In genomic region chr7:139767561-139767982, GRCh38 we compare ENCODE assay signal across 10 cellular contexts. TPM values are rescaled to one million over a fixed set of nuclear protein-coding genes. Genes with fewer than 3 reads are reported as not detected.
DNase-seq lines count a peak whose midpoint lies in the region; ATAC-seq, FAIRE-seq and TF ChIP-seq lines count a peak whose summit lies in the region.
"Had no signal": no experiment of that assay in that cellular context is flagged by ENCODE, and none has a peak within 500 bp of the region (broad histone marks: within the 10 kb centered on the region; RNA-seq: fewer than 3 reads in every experiment).

No MANE protein-coding gene starts in this region.

- peak; percentile 46 for FAIRE-seq in GM12892 (lab: Jason Lieb, UNC)
- FAIRE-seq in HepG2 (lab: Jason Lieb, UNC) = no peak
- FAIRE-seq: astrocyte had no signal

- BruUV-seq in HepG2 (replicated peaks; lab: Mats Ljungman, UMichigan) = no TSS peak
- BruUV-seq in A673 (replicated peaks; lab: Mats Ljungman, UMichigan) = no TSS peak

- no peaks in the 10 kb centered on the region for H3K27me3 Mint-ChIP-seq in IgD-negative memory B cell

- TF ChIP-seq EP300 in HepG2 (IDR thresholded peaks at IDR 0.05; ENCODE audit: low read depth in 2 of 2, low read length in 2 of 2) (no peak), HepG2 (CRISPR knock-in tag; IDR thresholded peaks at IDR 0.05; ENCODE audit: borderline replicate concordance) (no peak)

- DNase-seq in GM12892 (ENCODE audit: insufficient read length) (peak; percentile 36), HepG2 (ENCODE audit: low spot score) (no peak), uterus (no peak), A673 (ENCODE audit: low spot score) (no peak), esophagus squamous epithelium (lab: John Stamatoyannopoulos, UW) (no peak), inferior parietal cortex (ENCODE audit: extremely low spot score) (no peak)

- H3K4me2 ChIP-seq in HepG2 (ENCODE audit: low read depth, low read length) = no peak overlapping the region

- H3K9me3 Mint-ChIP-seq in IgD-negative memory B cell = no peaks in the 10 kb centered on the region

- H3K27ac Mint-ChIP-seq in IgD-negative memory B cell = peak overlapping the region; percentile 36 to 85 (median 76)

- H3K36me3 ChIP-seq in HepG2 (replicated peaks in 1 of 2; ENCODE audit: control insufficient read depth in 1 of 2, insufficient read depth in 2 of 2, low read length in 2 of 2) = peaks cover 8 to 45% of the 10 kb centered on the region in 2 experiments
- no peaks in the 10 kb centered on the region for H3K36me3 ChIP-seq in uterus
- no peaks in the 10 kb centered on the region for H3K36me3 ChIP-seq in A673 (ENCODE audit: insufficient read depth, low read length, poor library complexity, severe bottlenecking)
- H3K36me3 ChIP-seq in esophagus squamous epithelium = peaks cover 0 to 15% (median 0%) of the 10 kb centered on the region in 3 donors

- in situ Hi-C loops in HepG2 (cut with HindIII; ENCODE audit: extremely low pct_ligation_motif_present, low pct_unique_long_range_greater_than_20kb) = no loop called here

- TF ChIP-seq POLR2A in GM12892 (IDR thresholded peaks at IDR 0.05; ENCODE audit: low read depth, low read length) (no peak; the same call in 1 of the 2 replicates), HepG2 (IDR thresholded peaks at IDR 0.05; ENCODE audit: insufficient read depth in 1 of 2, low read depth in 2 of 2, low read length in 2 of 2) (no peak), uterus (IDR thresholded peaks at IDR 0.05) (no peak), esophagus squamous epithelium (IDR thresholded peaks at IDR 0.05) (peak in 1 of 4 donors; percentile 26)

- intact Hi-C loops in HepG2 (cut with micrococcal nuclease; ENCODE audit: unreplicated experiment) (no loop called here), uterus (cut with DNase I; ENCODE audit: low total_unique reads) (no loop called here), A673 (cut with micrococcal nuclease; ENCODE audit: unreplicated experiment) (no loop called here), esophagus squamous epithelium (cut with DNase I) (no loop called here)

- H3K9me3 ChIP-seq in HepG2 (ENCODE audit: low read length) (no peaks in the 10 kb centered on the region), uterus (no peaks in the 10 kb centered on the region), A673 (ENCODE audit: low read depth, low read length, poor library complexity, severe bottlenecking) (no peaks in the 10 kb centered on the region), esophagus squamous epithelium (no peaks in the 10 kb centered on the region)

- peak; percentile 93 for ATAC-seq in GM21447 (IDR thresholded peaks at IDR 0.05; ENCODE audit: unreplicated experiment)
- ATAC-seq in HepG2 = no peak
- ATAC-seq: HCT116 had no signal

- H3K4me3 Mint-ChIP-seq in IgD-negative memory B cell = peak overlapping the region; percentile 3 to 41 (median 17)

- no peak overlapping the region for H3K4me3 ChIP-seq in HepG2 (replicated peaks in 1 of 3; ENCODE audit: insufficient read depth in 1 of 3, low read depth in 2 of 3, low read length in 3 of 3)
- H3K4me3 ChIP-seq in uterus = no peak overlapping the region
- no peak overlapping the region for H3K4me3 ChIP-seq in A673 (ENCODE audit: low read depth, low read length, poor library complexity, severe bottlenecking)
- no peak overlapping the region for H3K4me3 ChIP-seq in esophagus squamous epithelium

- H3K79me2 ChIP-seq in HepG2 (ENCODE audit: insufficient read depth, low read length) = peaks cover 98% of the 10 kb centered on the region

- H3K4me1 Mint-ChIP-seq in IgD-negative memory B cell = peaks cover 36 to 68% (median 48%) of the 10 kb centered on the region in 3 donors

- H4K20me1 ChIP-seq in HepG2 (ENCODE audit: insufficient read depth, low read length) = peaks cover 40% of the 10 kb centered on the region

- no peak overlapping the region for H2AFZ ChIP-seq in HepG2 (ENCODE audit: low read length)

- TF ChIP-seq CTCF in HepG2 (CRISPR knock-in tag; IDR thresholded peaks at IDR 0.05) (no peak), uterus (IDR thresholded peaks at IDR 0.05) (no peak), A673 (conservative IDR thresholded peaks at IDR 0.05; ENCODE audit: low read depth, low read length) (no peak), esophagus squamous epithelium (IDR thresholded peaks at IDR 0.05) (no peak)

- H3K27me3 ChIP-seq in HepG2 (ENCODE audit: control insufficient read depth in 1 of 2, insufficient read depth in 2 of 2, low read length in 2 of 2) (no peaks in the 10 kb centered on the region), uterus (no peaks in the 10 kb centered on the region), A673 (replicated peaks; ENCODE audit: insufficient read depth, low read depth, low read length, poor library complexity) (no peaks in the 10 kb centered on the region), esophagus squamous epithelium (no peaks in the 10 kb centered on the region)

- no peak for TF ChIP-seq RAD21 in HepG2 (CRISPR knock-in tag; IDR thresholded peaks at IDR 0.05)

- peaks cover 9% of the 10 kb centered on the region for H3K36me3 Mint-ChIP-seq in IgD-negative memory B cell

- CTCF ChIA-PET in HepG2 (lab: Yijun Ruan, JAX; ENCODE audit: low intra/inter-chr PET ratio, low total read pairs) = no interaction called here
- CTCF ChIA-PET in A673 (lab: Charles Lee) = no interaction called here

- H3K9ac ChIP-seq in HepG2 (ENCODE audit: insufficient read depth, low read depth, low read length) = no peak overlapping the region

- H3K27ac ChIP-seq in HepG2 (ENCODE audit: extremely low read length, insufficient read depth, low read length) = no peak overlapping the region
- no peak overlapping the region for H3K27ac ChIP-seq in uterus
- no peak overlapping the region for H3K27ac ChIP-seq in A673 (ENCODE audit: low read depth, low read length, poor library complexity, severe bottlenecking)
- H3K27ac ChIP-seq in esophagus squamous epithelium = peak overlapping the region in 1 of 4 donors; percentile 73

- H3K4me1 ChIP-seq in HepG2 (ENCODE audit: insufficient read depth, low read length) = peaks cover 58% of the 10 kb centered on the region
- H3K4me1 ChIP-seq in uterus = no peaks in the 10 kb centered on the region
- peaks cover 17% of the 10 kb centered on the region for H3K4me1 ChIP-seq in A673 (ENCODE audit: insufficient read depth, low read length, poor library complexity, severe bottlenecking)
- peaks cover 12 to 72% (median 24%) of the 10 kb centered on the region in 3 donors for H3K4me1 ChIP-seq in esophagus squamous epithelium

- POLR2A ChIA-PET in HepG2 (lab: Yijun Ruan, JAX) = no interaction called here
- POLR2A ChIA-PET in A673 (lab: Charles Lee; ENCODE audit: low non-redundant PET) = no interaction called here

TF ChIP-seq in HepG2, 621 proteins besides CTCF, POLR2A, EP300 and RAD21:
- TF ChIP-seq RBM22 (optimal IDR thresholded peaks at IDR 0.05; ENCODE audit: low read length) = peak; percentile 55
- TF ChIP-seq ZNF550 (CRISPR knock-in tag; IDR thresholded peaks at IDR 0.05; ENCODE audit: borderline replicate concordance) = no peak

RNA-seq across cellular contexts. Expression of gene HIPK2, which starts 10.2 kb away (rescaled TPM):
- 26.3 TPM for polyA plus RNA-seq in GM12892 (2012; ENCODE audit: missing spikeins)
- polyA plus RNA-seq in IgD-negative memory B cell (5.5 TPM), HepG2 (2011; rRNA removed) (17.0 and 20.2 TPM in 2 replicates)
- total RNA-seq in HepG2 (2016; rRNA removed; fragmentation: Illumina TruSeq; extraction: Trizol) (14.4 and 25.9 TPM in 2 replicates), uterus (10 to 100 TPM in 3 of 4 donors, 1 to 10 TPM in 1; 9.4 to 65.8 (median 19.2) TPM), A673 (2021) (30.7 and 32.4 TPM in 2 replicates), esophagus squamous epithelium (10 to 100 TPM; 17.8 to 37.9 (median 29.3) TPM)
- 38.1 and 38.4 TPM in 2 replicates for total RNA-seq in HepG2 (2016; cell fraction: cytosol; rRNA removed; fragmentation: Illumina TruSeq; extraction: Trizol; ENCODE audit: low read depth)
- 13.8 and 20.2 TPM in 2 replicates for total RNA-seq in HepG2 (2016; cell fraction: insoluble cytoplasmic fraction; rRNA removed; fragmentation: Illumina TruSeq; extraction: Trizol)
- 26.7 and 27.9 TPM in 2 replicates for total RNA-seq in HepG2 (2016; cell fraction: membrane; rRNA removed; fragmentation: Illumina TruSeq; extraction: Trizol)
- 19.7 and 24.5 TPM in 2 replicates for total RNA-seq in HepG2 (2016; cell fraction: nucleus; rRNA removed; fragmentation: Illumina TruSeq; extraction: Trizol)
- 11.5 and 11.7 TPM in 2 replicates for polyA plus RNA-seq in HepG2 (2011; cell fraction: cytosol; rRNA removed)
- 34.6 and 39.9 TPM in 2 replicates for polyA plus RNA-seq in HepG2 (2011; cell fraction: nucleus; rRNA removed)
- polyA plus RNA-seq in HepG2 (2012) = 18.0 and 18.2 TPM in 2 replicates
- 2.4 and 2.9 TPM in 2 replicates for polyA plus RNA-seq in HepG2 (2016; cell fraction: cytosol; fragmentation: Illumina TruSeq; extraction: Trizol; ENCODE audit: low read depth)
- 15.0 and 20.1 TPM in 2 replicates for polyA plus RNA-seq in HepG2 (2016; cell fraction: insoluble cytoplasmic fraction; fragmentation: Illumina TruSeq; extraction: Trizol; ENCODE audit: low read depth)
- polyA plus RNA-seq in HepG2 (2016; cell fraction: membrane; fragmentation: Illumina TruSeq; extraction: Trizol; ENCODE audit: low read depth) = 5.5 and 6.5 TPM in 2 replicates
- 17.7 and 18.3 TPM in 2 replicates for polyA plus RNA-seq in HepG2 (2016; cell fraction: nucleus; fragmentation: Illumina TruSeq; extraction: Trizol; ENCODE audit: insufficient read depth, low read depth)
- 10.5 and 48.8 TPM in 2 replicates for polyA minus RNA-seq in HepG2 (2011; rRNA and poly(A)+ RNA removed; ENCODE audit: low replicate concordance)
- 29.2 and 34.4 TPM in 2 replicates for polyA minus RNA-seq in HepG2 (2011; cell fraction: cytosol; rRNA and poly(A)+ RNA removed)
- polyA minus RNA-seq in HepG2 (2011; cell fraction: nucleus; rRNA and poly(A)+ RNA removed) = 29.6 and 32.6 TPM in 2 replicates
